In the genomic region with DNA sequence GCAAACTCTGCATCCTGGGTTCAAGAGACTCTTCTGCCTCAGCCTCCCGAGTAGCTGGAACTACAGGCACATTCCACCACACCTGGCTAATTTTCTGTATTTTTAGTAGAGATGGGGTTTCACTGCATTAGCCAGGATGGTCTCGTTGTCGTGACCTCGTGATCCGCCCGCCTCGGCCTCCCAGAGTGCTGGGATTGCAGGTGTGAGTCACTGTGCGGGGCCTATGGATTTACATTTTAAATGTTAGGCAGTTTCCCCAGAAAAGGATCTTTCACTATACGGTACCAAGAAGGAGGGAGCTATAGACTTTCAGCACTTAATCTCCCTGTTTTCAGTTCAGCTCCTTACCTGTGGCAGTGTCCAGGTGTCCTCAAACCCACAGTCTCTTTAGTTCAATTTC, we compare ENCODE assay signal across 24 cellular contexts.
"Had no signal": no experiment of that assay in that cellular context is flagged by ENCODE, and none has a peak within 500 bp of the region (broad histone marks: within the 10 kb centered on the region; RNA-seq: fewer than 3 reads in every experiment).

No MANE protein-coding gene starts in this region.

- H3K27ac Mint-ChIP-seq: activated CD4-positive, alpha-beta T cell treated with anti-CD3 and anti-CD28 coated beads, Interleukin-2, amount 10 ng/mL, durations not matched to agents 24 days and 14 days; activated CD8-positive, alpha-beta T cell treated with anti-CD3 and anti-CD28 coated beads, Interleukin-2, amount 10 ng/mL, durations not matched to agents 7 days and 5 days; activated naive CD4-positive, alpha-beta T cell treated with anti-CD3 and anti-CD28 coated beads, Interleukin-2, amount 10 ng/mL, durations not matched to agents 7 days and 5 days; memory B cell; T-helper 2 cell treated with Interferon-gamma antibody and Interleukin-4, amounts not matched to agents 5 μg/mL and 100 μg/mL, for 36 hours had no signal

- H3K27me3 Mint-ChIP-seq: activated CD4-positive, alpha-beta T cell treated with anti-CD3 and anti-CD28 coated beads, Interleukin-2, amount 10 ng/mL, durations not matched to agents 24 days and 14 days; activated naive CD4-positive, alpha-beta T cell treated with anti-CD3 and anti-CD28 coated beads, Interleukin-2, amount 10 ng/mL, durations not matched to agents 7 days and 5 days; activated naive CD8-positive, alpha-beta T cell treated with anti-CD3 and anti-CD28 coated beads, Interleukin-2, amount 50 U/mL, for 24 hours; memory B cell; naive B cell had no signal

- H3K4me1 Mint-ChIP-seq: activated CD4-positive, alpha-beta T cell treated with anti-CD3 and anti-CD28 coated beads, Interleukin-2, amount 10 ng/mL, durations not matched to agents 24 days and 14 days; activated naive CD4-positive, alpha-beta T cell treated with anti-CD3 and anti-CD28 coated beads, Interleukin-2, amount 10 ng/mL, durations not matched to agents 7 days and 5 days; activated naive CD8-positive, alpha-beta T cell treated with anti-CD3 and anti-CD28 coated beads, Interleukin-2, amount 50 U/mL, for 24 hours; memory B cell; naive B cell had no signal

- H3K27ac ChIP-seq: brain microvascular endothelial cell, colonic mucosa, gastroesophageal sphincter, pancreas, right lobe of liver, stomach had no signal

- ATAC-seq: activated CD8-positive, alpha-beta T cell treated with anti-CD3 and anti-CD28 coated beads, Interleukin-2, amount 10 ng/mL, durations not matched to agents 7 days and 5 days; activated naive CD8-positive, alpha-beta T cell treated with anti-CD3 and anti-CD28 coated beads, Interleukin-2, amount 50 U/mL, for 24 hours; gastroesophageal sphincter; heart left ventricle; mucosa of descending colon; pancreas; right lobe of liver had no signal

- H3K36me3 ChIP-seq: colonic mucosa had no signal

- H3K4me3 ChIP-seq: colonic mucosa, gastroesophageal sphincter, heart left ventricle, mucosa of descending colon, pancreas, right lobe of liver, stomach had no signal

- H3K4me1 ChIP-seq: colonic mucosa, gastroesophageal sphincter, pancreas, right lobe of liver, stomach had no signal

- H3K27me3 ChIP-seq: brain microvascular endothelial cell, colonic mucosa, gastroesophageal sphincter, heart left ventricle, pancreas, right lobe of liver, stomach had no signal

- H3K4me3 Mint-ChIP-seq: activated CD4-positive, alpha-beta T cell treated with anti-CD3 and anti-CD28 coated beads, Interleukin-2, amount 10 ng/mL, durations not matched to agents 24 days and 14 days; activated CD8-positive, alpha-beta T cell treated with anti-CD3 and anti-CD28 coated beads, Interleukin-2, amount 10 ng/mL, durations not matched to agents 7 days and 5 days; activated naive CD4-positive, alpha-beta T cell treated with anti-CD3 and anti-CD28 coated beads, Interleukin-2, amount 10 ng/mL, durations not matched to agents 7 days and 5 days; activated naive CD8-positive, alpha-beta T cell treated with anti-CD3 and anti-CD28 coated beads, Interleukin-2, amount 50 U/mL, for 24 hours; memory B cell; naive B cell; T-helper 2 cell treated with Interferon-gamma antibody and Interleukin-4, amounts not matched to agents 5 μg/mL and 100 μg/mL, for 36 hours had no signal

- DNase-seq: activated CD4-positive, alpha-beta T cell treated with anti-CD3 and anti-CD28 coated beads, Interleukin-2, amount 10 ng/mL, durations not matched to agents 24 days and 14 days; activated CD4-positive, CD25-positive, alpha-beta regulatory T cell; activated CD8-positive, alpha-beta T cell treated with anti-CD3 and anti-CD28 coated beads, Interleukin-2, amount 10 ng/mL, durations not matched to agents 7 days and 5 days; activated effector memory CD4-positive, alpha-beta T cell treated with Interleukin-2 at 50 U/mL for 16 hours; activated naive CD4-positive, alpha-beta T cell treated with anti-CD3 and anti-CD28 coated beads, Interleukin-2, amount 10 ng/mL, durations not matched to agents 7 days and 5 days; activated naive CD8-positive, alpha-beta T cell treated with anti-CD3 and anti-CD28 coated beads, Interleukin-2, amount 50 U/mL, for 24 hours; activated T-cell treated with anti-CD3 and anti-CD28 coated beads, Interleukin-2, amount 50 U/mL, for 48 hours; aorta; brain microvascular endothelial cell; central memory CD4-positive, alpha-beta T cell; colonic mucosa; heart left ventricle; mucosa of descending colon; naive B cell; pancreas; right lobe of liver; small intestine; stimulated activated CD4-positive, alpha-beta T cell treated with anti-CD3 and anti-CD28 coated beads, Interleukin-15, amount 100 ng/mL, for 24 hours; stimulated activated CD4-positive, alpha-beta T cell treated with anti-CD3 and anti-CD28 coated beads, Interleukin-2, amount 100 ng/mL, for 48 hours; stomach; trophoblast cell had no signal

- H3K9me3 Mint-ChIP-seq: activated CD4-positive, alpha-beta T cell treated with anti-CD3 and anti-CD28 coated beads, Interleukin-2, amount 10 ng/mL, durations not matched to agents 24 days and 14 days; activated naive CD4-positive, alpha-beta T cell treated with anti-CD3 and anti-CD28 coated beads, Interleukin-2, amount 10 ng/mL, durations not matched to agents 7 days and 5 days; activated naive CD8-positive, alpha-beta T cell treated with anti-CD3 and anti-CD28 coated beads, Interleukin-2, amount 50 U/mL, for 24 hours; memory B cell; naive B cell; T-helper 2 cell treated with Interferon-gamma antibody and Interleukin-4, amounts not matched to agents 5 μg/mL and 100 μg/mL, for 36 hours had no signal
